In the genomic region with DNA sequence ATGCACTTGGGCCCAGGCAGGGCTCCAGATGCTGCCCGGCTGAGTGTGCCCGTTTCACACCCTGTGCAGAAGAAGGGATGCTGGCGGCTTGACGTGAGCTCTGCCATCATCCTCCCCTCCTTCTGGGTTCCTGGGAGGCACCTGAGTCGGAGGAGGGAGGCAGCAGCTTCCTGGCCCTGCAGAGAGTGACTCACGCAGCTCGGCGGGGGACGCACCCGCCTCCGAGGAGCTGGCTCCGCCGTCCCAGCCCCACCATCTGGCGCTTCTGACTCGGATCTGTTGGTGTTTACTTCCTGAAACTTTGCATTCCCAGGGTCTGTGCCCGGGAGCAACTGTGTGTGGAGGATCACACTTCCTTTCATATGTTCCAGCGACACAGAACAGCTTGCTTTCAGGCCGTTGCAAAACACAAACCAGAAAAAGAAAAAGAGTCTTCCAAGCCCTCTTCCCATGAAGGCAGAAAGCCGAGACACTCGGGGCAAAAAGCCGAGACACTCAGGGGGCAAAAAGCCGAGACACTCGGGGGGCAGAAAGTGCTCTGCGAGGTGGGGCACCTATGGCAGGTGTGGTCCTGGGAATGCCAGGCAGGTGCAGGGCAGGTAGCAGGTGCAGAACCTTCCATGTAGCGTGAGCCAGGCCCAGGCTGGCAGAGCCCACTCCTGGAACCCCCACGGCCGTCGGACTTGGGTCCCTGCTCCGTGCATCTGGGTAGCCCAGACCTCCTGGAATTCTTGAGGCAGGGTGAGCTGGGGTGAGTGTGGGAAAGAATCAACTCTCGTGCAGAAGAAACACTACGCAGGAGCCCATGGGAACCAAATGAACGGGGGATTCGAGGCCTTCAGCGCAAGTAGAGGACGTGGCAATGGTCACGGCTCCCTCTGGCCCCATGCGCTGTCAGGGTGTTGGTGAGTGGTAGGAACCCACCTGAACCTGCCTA, we compare ENCODE assay signal across 9 cellular contexts. TPM values are rescaled to one million over a fixed set of nuclear protein-coding genes. Genes with fewer than 3 reads are reported as not detected.
A peak's percentile ranks its signal among the peaks of the same experiment; 100 is the strongest.
DNase-seq lines count a peak whose midpoint lies in the region; ATAC-seq, FAIRE-seq and TF ChIP-seq lines count a peak whose summit lies in the region.
"Had no signal": no experiment of that assay in that cellular context is flagged by ENCODE, and none has a peak within 500 bp of the region (broad histone marks: within the 10 kb centered on the region; RNA-seq: fewer than 3 reads in every experiment).

No MANE protein-coding gene starts in this region.

- intact Hi-C loops in natural killer cell (cut with micrococcal nuclease): no loop called here

- TF ChIP-seq CTCF in astrocyte (IDR thresholded peaks at IDR 0.05; ENCODE audit: insufficient read depth, low read depth, low read length) (no peak), natural killer cell (IDR thresholded peaks at IDR 0.05) (no peak), type B pancreatic cell (conservative IDR thresholded peaks at IDR 0.05) (no peak)

- H3K79me2 ChIP-seq in astrocyte (ENCODE audit: insufficient read depth, low read length): no peaks in the 10 kb centered on the region

- no peak for ATAC-seq in natural killer cell
- no peak for ATAC-seq in HG03097 (IDR thresholded peaks at IDR 0.05; ENCODE audit: low FRiP score, unreplicated experiment)
- ATAC-seq in stimulated activated effector memory CD8-positive, alpha-beta T cell treated with anti-CD3 and anti-CD28 coated beads, Interleukin-12 subunit alpha, Interleukin-12 subunit beta, amount 100 ng/mL, for 72 hours: no peak
- ATAC-seq: GM12878 had no signal

- H3K9me3 Mint-ChIP-seq in astrocyte (ENCODE audit: unreplicated experiment) (peaks cover 2% of the 10 kb centered on the region), natural killer cell (no peaks in the 10 kb centered on the region), type B pancreatic cell (no peaks in the 10 kb centered on the region)
- H3K9me3 Mint-ChIP-seq in stimulated activated effector memory CD8-positive, alpha-beta T cell treated with anti-CD3 and anti-CD28 coated beads, Interleukin-12 subunit alpha, Interleukin-12 subunit beta, amount 100 ng/mL, for 72 hours: peaks cover 2% of the 10 kb centered on the region

- H4K20me1 ChIP-seq in astrocyte (ENCODE audit: insufficient read depth, low read length): no peaks in the 10 kb centered on the region

- no peaks in the 10 kb centered on the region for H3K4me1 ChIP-seq in astrocyte (ENCODE audit: insufficient read depth, low read length)

- DNase-seq in AG08396 (ENCODE audit: low spot score) (peak; percentile 73), HS-5 (ENCODE audit: low read depth) (peak; percentile 50), astrocyte (ENCODE audit: low read depth) (peak; percentile 26), islet precursor cell (peak; percentile 93), natural killer cell (no peak), type B pancreatic cell (ENCODE audit: extremely low spot score, unreplicated experiment) (no peak)
- no peak for DNase-seq in stimulated activated effector memory CD8-positive, alpha-beta T cell treated with anti-CD3 and anti-CD28 coated beads, Interleukin-12 subunit alpha, Interleukin-12 subunit beta, amount 100 ng/mL, for 72 hours (ENCODE audit: low spot score in 2 of 2)

- peak overlapping the region; percentile 40 for H3K4me3 Mint-ChIP-seq in astrocyte (ENCODE audit: unreplicated experiment)
- H3K4me3 Mint-ChIP-seq in natural killer cell: no peak overlapping the region
- H3K4me3 Mint-ChIP-seq in stimulated activated effector memory CD8-positive, alpha-beta T cell treated with anti-CD3 and anti-CD28 coated beads, Interleukin-12 subunit alpha, Interleukin-12 subunit beta, amount 100 ng/mL, for 72 hours: no peak overlapping the region
- H3K4me3 Mint-ChIP-seq in type B pancreatic cell: no peak overlapping the region

- H3K9me3 ChIP-seq in astrocyte (ENCODE audit: insufficient read depth, low read depth, low read length): peaks cover 3% of the 10 kb centered on the region

- FAIRE-seq in astrocyte (lab: Jason Lieb, UNC): no peak
- FAIRE-seq: GM12878 had no signal

- H3K36me3 ChIP-seq in astrocyte (ENCODE audit: insufficient read depth, low read length): no peaks in the 10 kb centered on the region

- H3K4me3 ChIP-seq in astrocyte (ENCODE audit: insufficient read depth, low read depth, low read length): no peak overlapping the region
- H3K4me3 ChIP-seq: GM12878 had no signal

- H3K27ac ChIP-seq in astrocyte (ENCODE audit: low read depth, low read length): no peak overlapping the region

- H2AFZ ChIP-seq in astrocyte (ENCODE audit: low read depth, low read length): no peak overlapping the region

- H3K27me3 ChIP-seq in astrocyte (ENCODE audit: insufficient read depth, low read length): no peaks in the 10 kb centered on the region

- no peak overlapping the region for H3K9ac ChIP-seq in astrocyte (ENCODE audit: low read length)

- peak overlapping the region; percentile 9 for H3K4me2 ChIP-seq in astrocyte (ENCODE audit: low read length)

- H3K36me3 Mint-ChIP-seq in astrocyte (ENCODE audit: low read depth, unreplicated experiment): no peaks in the 10 kb centered on the region
- H3K36me3 Mint-ChIP-seq in natural killer cell: no peaks in the 10 kb centered on the region
- no peaks in the 10 kb centered on the region for H3K36me3 Mint-ChIP-seq in stimulated activated effector memory CD8-positive, alpha-beta T cell treated with anti-CD3 and anti-CD28 coated beads, Interleukin-12 subunit alpha, Interleukin-12 subunit beta, amount 100 ng/mL, for 72 hours
- H3K36me3 Mint-ChIP-seq in type B pancreatic cell: no peaks in the 10 kb centered on the region

- H3K27me3 Mint-ChIP-seq in astrocyte (ENCODE audit: low read depth, unreplicated experiment) (peaks cover 11% of the 10 kb centered on the region), natural killer cell (ENCODE audit: low read depth in 2 of 2) (peaks cover 0 to 2% of the 10 kb centered on the region in 2 donors), type B pancreatic cell (peaks cover 11% of the 10 kb centered on the region)

- H3K27ac Mint-ChIP-seq in astrocyte (ENCODE audit: unreplicated experiment): no peak overlapping the region
- H3K27ac Mint-ChIP-seq in natural killer cell: no peak overlapping the region
- H3K27ac Mint-ChIP-seq in stimulated activated effector memory CD8-positive, alpha-beta T cell treated with anti-CD3 and anti-CD28 coated beads, Interleukin-12 subunit alpha, Interleukin-12 subunit beta, amount 100 ng/mL, for 72 hours: no peak overlapping the region
- no peak overlapping the region for H3K27ac Mint-ChIP-seq in type B pancreatic cell

- H3K4me1 Mint-ChIP-seq in astrocyte (ENCODE audit: low read depth, unreplicated experiment) (peaks cover 4% of the 10 kb centered on the region), natural killer cell (no peaks in the 10 kb centered on the region), type B pancreatic cell (ENCODE audit: unreplicated experiment) (peaks cover 4% of the 10 kb centered on the region)
- no peaks in the 10 kb centered on the region for H3K4me1 Mint-ChIP-seq in stimulated activated effector memory CD8-positive, alpha-beta T cell treated with anti-CD3 and anti-CD28 coated beads, Interleukin-12 subunit alpha, Interleukin-12 subunit beta, amount 100 ng/mL, for 72 hours

RNA-seq across cellular contexts. Expression of a gene that starts 27.6 kb away (rescaled TPM):
- total RNA-seq in astrocyte: 2.1 and 2.7 TPM in 2 replicates
- total RNA-seq in natural killer cell: not detected
- 1.6 TPM in 1 of 2 replicates, not detected in the other for total RNA-seq in type B pancreatic cell (ENCODE audit: low replicate concordance)
- total RNA-seq: GM12878 had no signal

Comparison
In these comparisons a context has a peak if more than half of its experiments do, and no peak if none do; other contexts are left out.
1. DNase-seq: peak in AG08396 (single experiment), HS-5 (single experiment), astrocyte (single experiment) and islet precursor cell (single experiment); none in natural killer cell (single experiment), stimulated activated effector memory CD8-positive, alpha-beta T cell treated with anti-CD3 and anti-CD28 coated beads, Interleukin-12 subunit alpha, Interleukin-12 subunit beta, amount 100 ng/mL, for 72 hours (0 of 2) and type B pancreatic cell (single experiment).